In the genomic region with DNA sequence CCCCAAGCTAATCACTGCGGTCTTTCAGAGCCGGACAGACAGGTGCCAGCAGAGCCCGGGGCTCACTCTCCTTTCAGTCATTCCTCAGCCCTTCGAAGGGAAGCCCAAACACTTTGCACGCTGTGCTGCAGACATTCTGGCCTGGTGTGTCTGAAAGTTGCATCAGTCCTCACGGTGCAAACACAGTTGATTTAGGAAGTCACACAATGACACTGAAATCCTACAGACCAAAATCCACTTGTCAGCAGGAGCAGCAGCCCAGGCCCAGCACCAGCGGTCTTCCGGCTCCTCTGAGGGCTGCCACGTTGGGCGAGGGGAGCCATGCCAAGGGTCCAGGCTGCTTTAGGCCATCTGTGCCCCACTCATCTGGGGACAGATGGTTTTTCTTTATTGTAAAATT, we compare ENCODE assay signal across 1 cellular context.
TF ChIP-seq lines count a peak whose summit lies in the region.

No MANE protein-coding gene starts in this region.

TF ChIP-seq in GM23338, 12 proteins besides CTCF, POLR2A, EP300 and RAD21 (continued from another document):
- TF ChIP-seq REST (IDR thresholded peaks at IDR 0.05; ENCODE audit: unreplicated experiment) (no peak), EZH2phosphoT487 (IDR thresholded peaks at IDR 0.05; ENCODE audit: unreplicated experiment) (no peak), POLR2AphosphoS5 (IDR thresholded peaks at IDR 0.05; ENCODE audit: low read depth) (no peak), ZNF331 (CRISPR knock-in tag; IDR thresholded peaks at IDR 0.05; ENCODE audit: low read depth) (no peak), ZNF462 (CRISPR knock-in tag; IDR thresholded peaks at IDR 0.05) (no peak), EZH2 (IDR thresholded peaks at IDR 0.05; ENCODE audit: low read depth, unreplicated experiment) (no peak), NANOG (IDR thresholded peaks at IDR 0.05; ENCODE audit: borderline replicate concordance) (no peak), ETS1 (IDR thresholded peaks at IDR 0.05) (no peak), STAT1 (IDR thresholded peaks at IDR 0.05; ENCODE audit: unreplicated experiment) (no peak), JUNB (IDR thresholded peaks at IDR 0.05; ENCODE audit: unreplicated experiment) (no peak), CREB1 (CRISPR knock-in tag; IDR thresholded peaks at IDR 0.05; ENCODE audit: low read depth) (no peak)
